26 cellular contexts compared by ENCODE assay signal in the genomic region with DNA sequence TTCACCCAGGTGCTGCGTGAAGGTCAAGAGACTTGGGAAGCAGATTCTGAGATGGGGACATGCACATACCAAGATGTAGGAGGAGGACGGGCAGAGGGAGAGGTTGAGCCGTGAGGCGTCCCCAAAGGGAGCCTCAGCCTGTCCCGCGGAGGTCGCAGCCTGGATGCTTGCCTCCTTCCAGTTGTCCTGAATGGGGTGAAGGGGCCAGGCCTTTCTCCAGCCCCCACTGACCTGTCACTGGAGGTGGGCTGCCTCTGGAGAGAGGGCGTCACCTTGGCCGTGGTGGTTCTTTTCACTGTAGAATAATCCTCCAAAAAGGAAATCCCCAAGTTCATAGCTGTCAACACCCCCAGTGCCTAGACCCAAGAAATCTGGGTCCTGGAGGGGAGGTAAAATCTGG.
"Had no signal": no experiment of that assay in that cellular context is flagged by ENCODE, and none has a peak within 500 bp of the region (broad histone marks: within the 10 kb centered on the region; RNA-seq: fewer than 3 reads in every experiment).

No MANE protein-coding gene starts in this region.

- H3K4me1 ChIP-seq: stomach, suprapubic skin, testis, thyroid gland, tibial artery, tibial nerve, transverse colon, upper lobe of left lung, upper lobe of right lung, uterus, vagina had no signal

- H3K27me3 ChIP-seq: stomach, suprapubic skin, testis, thyroid gland, tibial artery, tibial nerve, transverse colon, upper lobe of left lung, upper lobe of right lung, uterus, vagina had no signal

- H3K4me3 ChIP-seq: stomach, suprapubic skin, testis, thoracic aorta, thyroid gland, tibial artery, tibial nerve, transverse colon, upper lobe of left lung, upper lobe of right lung, uterus, vagina had no signal

- ATAC-seq: stimulated activated effector memory CD8-positive, alpha-beta T cell treated with anti-CD3 and anti-CD28 coated beads, Interleukin-12 subunit alpha, Interleukin-12 subunit beta, amount 100 ng/mL, for 72 hours; stimulated activated memory B cell treated with anti-CD40 and anti-IgM and Interleukin-4, amounts not matched to agents 10 μg/mL and 1 μg/mL and 100 μg/mL, for 72 hours; stimulated activated naive B cell treated with anti-CD40 and anti-IgM and Interleukin-4, amounts not matched to agents 10 μg/mL and 1 μg/mL and 100 μg/mL, for 72 hours; stimulated activated naive CD8-positive, alpha-beta T cell treated with anti-CD3 and anti-CD28 coated beads, Interleukin-15, amount 100 ng/mL, for 72 hours; stimulated activated naive CD8-positive, alpha-beta T cell treated with anti-CD3 and anti-CD28 coated beads, Interleukin-15, Interleukin-2, amounts not matched to agents 100 U/mL and 50 U/mL, for 24 hours; upper lobe of right lung had no signal

- H3K27ac ChIP-seq: stomach, suprapubic skin, testis, thoracic aorta, thyroid gland, tibial artery, tibial nerve, transverse colon, upper lobe of left lung, upper lobe of right lung, uterus, vagina had no signal

- H3K9me3 ChIP-seq: suprapubic skin, testis, thoracic aorta, tibial artery, tibial nerve, transverse colon, upper lobe of left lung, upper lobe of right lung, uterus, vagina had no signal

- H3K36me3 ChIP-seq: stomach, suprapubic skin, thoracic aorta, thyroid gland, tibial artery, tibial nerve, transverse colon, upper lobe of left lung, upper lobe of right lung, uterus, vagina had no signal

- DNase-seq: stimulated activated CD4-positive, alpha-beta T cell treated with anti-CD3 and anti-CD28 coated beads, Interleukin-2, amount 100 ng/mL, for 48 hours; stimulated activated CD4-positive, alpha-beta T cell treated with anti-CD3 and anti-CD28 coated beads, Interleukin-4, amount 100 ng/mL, for 1 hour; stimulated activated CD4-positive, alpha-beta T cell treated with anti-CD3 and anti-CD28 coated beads, Interleukin-4, amount 100 ng/mL, for 24 hours; stimulated activated CD4-positive, alpha-beta T cell treated with anti-CD3 and anti-CD28 coated beads, Interleukin-4, amount 100 ng/mL, for 4 hours; stimulated activated CD8-positive, alpha-beta memory T cell treated with anti-CD3 and anti-CD28 coated beads, Interleukin-4, amount 100 ng/mL, for 48 hours; stimulated activated naive B cell treated with anti-CD40 and anti-IgM and Interleukin-4, amounts not matched to agents 10 μg/mL and 1 μg/mL and 100 μg/mL, for 72 hours; stimulated activated naive CD4-positive, alpha-beta T cell; stimulated activated naive CD4-positive, alpha-beta T cell treated with Interleukin-2 at 50 U/mL for 16 hours; stimulated activated naive CD8-positive, alpha-beta T cell treated with anti-CD3 and anti-CD28 coated beads, Interleukin-15, amount 100 ng/mL, for 72 hours; stimulated activated naive CD8-positive, alpha-beta T cell treated with anti-CD3 and anti-CD28 coated beads, Interleukin-15, Interleukin-2, amounts not matched to agents 100 U/mL and 50 U/mL, for 24 hours; stomach; substantia nigra; testis; thyroid gland; tibial artery; transverse colon; trophoblast cell; upper lobe of right lung; uterus had no signal
